In genomic region chr17:49407981-49408501, GRCh38 we compare ENCODE assay signal across 9 cellular contexts. TPM values are rescaled to one million over a fixed set of nuclear protein-coding genes. Genes with fewer than 3 reads are reported as not detected.
DNase-seq lines count a peak whose midpoint lies in the region; ATAC-seq lines count a peak whose summit lies in the region.
"Had no signal": no experiment of that assay in that cellular context is flagged by ENCODE, and none has a peak within 500 bp of the region (broad histone marks: within the 10 kb centered on the region; RNA-seq: fewer than 3 reads in every experiment).

No MANE protein-coding gene starts in this region.

- DNase-seq in GF-D8 (lab: John Stamatoyannopoulos, UW) (peak; percentile 35), NCI-H82 (lab: John Stamatoyannopoulos, UW) (peak; percentile 90), dermis microvascular lymphatic vessel endothelial cell (ENCODE audit: low read depth in 2 of 2) (peak; percentile 25 to 68), mesendoderm (peak; percentile 80)
- peak; percentile 87 for DNase-seq in activated CD4-positive, alpha-beta memory T cell treated with anti-CD3 and anti-CD28 coated beads, Interleukin-2, amount 10 ng/mL, durations not matched to agents 7 days and 5 days
- DNase-seq in stimulated activated CD8-positive, alpha-beta memory T cell treated with anti-CD3 and anti-CD28 coated beads, Interleukin-15, amount 100 ng/mL, for 48 hours (ENCODE audit: low read depth in 2 of 2): peak; percentile 70 to 78

- H2AK5ac ChIP-seq in mesendoderm (ENCODE audit: low read length): no peak overlapping the region

- POLR2A ChIA-PET in activated CD4-positive, alpha-beta memory T cell treated with anti-CD3 and anti-CD28 coated beads, Interleukin-2, amount 10 ng/mL, durations not matched to agents 7 days and 5 days (lab: Charles Lee): interaction anchor here (0.6 to 1.6 kb wide), 3 partner anchors 148 to 300 kb away, joined by 3 to 7 read pairs (median 4); partner anchors contain the start of gene SLC35B1

- peaks cover 34% of the 10 kb centered on the region for H3K4me1 Mint-ChIP-seq in activated CD4-positive, alpha-beta memory T cell treated with anti-CD3 and anti-CD28 coated beads, Interleukin-2, amount 10 ng/mL, durations not matched to agents 7 days and 5 days

- H3K79me1 ChIP-seq in mesendoderm (ENCODE audit: low read length): peaks cover 3% of the 10 kb centered on the region

- H4K8ac ChIP-seq in mesendoderm (ENCODE audit: low read depth, low read length): no peak overlapping the region

- no peaks in the 10 kb centered on the region for H3K27me3 ChIP-seq in mesendoderm (ENCODE audit: insufficient read depth, low read length, poor library complexity)

- peaks cover 29% of the 10 kb centered on the region for H3K36me3 ChIP-seq in mesendoderm (ENCODE audit: control insufficient read depth, insufficient read depth, low read length)

- H2BK15ac ChIP-seq in mesendoderm (replicated peaks; ENCODE audit: low read depth): no peak overlapping the region

- no peaks in the 10 kb centered on the region for H3K9me3 Mint-ChIP-seq in activated CD4-positive, alpha-beta memory T cell treated with anti-CD3 and anti-CD28 coated beads, Interleukin-2, amount 10 ng/mL, durations not matched to agents 7 days and 5 days

- no peak overlapping the region for H3K4me3 Mint-ChIP-seq in activated CD4-positive, alpha-beta memory T cell treated with anti-CD3 and anti-CD28 coated beads, Interleukin-2, amount 10 ng/mL, durations not matched to agents 7 days and 5 days

- no peaks in the 10 kb centered on the region for H3K79me2 ChIP-seq in mesendoderm (ENCODE audit: control insufficient read depth, insufficient read depth, low read length)

- no peak overlapping the region for H3K56ac ChIP-seq in mesendoderm (ENCODE audit: low read length)

- ATAC-seq in HG03378 (IDR thresholded peaks at IDR 0.05; ENCODE audit: unreplicated experiment) (peak; percentile 54), HG03571 (IDR thresholded peaks at IDR 0.05; ENCODE audit: unreplicated experiment) (no peak)

- CTCF ChIA-PET in activated CD4-positive, alpha-beta memory T cell treated with anti-CD3 and anti-CD28 coated beads, Interleukin-2, amount 10 ng/mL, durations not matched to agents 7 days and 5 days (lab: Charles Lee): interaction anchor here (0.5 to 8.5 kb wide), 26 partner anchors 8 to 497 kb away, joined by 3 to 144 read pairs (median 4); no protein-coding TSS in a partner anchor

- no peak overlapping the region for H3K4me2 ChIP-seq in mesendoderm (ENCODE audit: low read length)

- no peak overlapping the region for H3K4ac ChIP-seq in mesendoderm (ENCODE audit: low read depth, low read length)

- no peak overlapping the region for H3K9ac ChIP-seq in mesendoderm (ENCODE audit: low read length)

- no CpG with 5 or more reads among the region's 9 CpGs for whole genome bisulfite sequencing in mesendoderm (ENCODE audit: extremely low coverage, insufficient coverage, low lambda C conversion rate)

- no peak overlapping the region for H3K4me3 ChIP-seq in mesendoderm (ENCODE audit: low read length)

- no peak overlapping the region for H3K23ac ChIP-seq in mesendoderm (ENCODE audit: low read length)

- H3K4me1 ChIP-seq in mesendoderm (ENCODE audit: control insufficient read depth, low read depth, low read length): no peaks in the 10 kb centered on the region

- no peak overlapping the region for H4K5ac ChIP-seq in mesendoderm (ENCODE audit: low read length)

- H2BK5ac ChIP-seq in mesendoderm (ENCODE audit: low read length): no peak overlapping the region

- H3K36me3 Mint-ChIP-seq in activated CD4-positive, alpha-beta memory T cell treated with anti-CD3 and anti-CD28 coated beads, Interleukin-2, amount 10 ng/mL, durations not matched to agents 7 days and 5 days (ENCODE audit: low read depth): peaks cover 71% of the 10 kb centered on the region

- no peak overlapping the region for H2BK120ac ChIP-seq in mesendoderm (ENCODE audit: low read depth, low read length)

- no peak overlapping the region for H3K27ac ChIP-seq in mesendoderm (ENCODE audit: low read depth, low read length)
- H3K27ac ChIP-seq: epithelial cell of prostate had no signal

- no peaks in the 10 kb centered on the region for H3K27me3 Mint-ChIP-seq in activated CD4-positive, alpha-beta memory T cell treated with anti-CD3 and anti-CD28 coated beads, Interleukin-2, amount 10 ng/mL, durations not matched to agents 7 days and 5 days

- no peak overlapping the region for H3K18ac ChIP-seq in mesendoderm (ENCODE audit: low read length)

- H3K27ac Mint-ChIP-seq in activated CD4-positive, alpha-beta memory T cell treated with anti-CD3 and anti-CD28 coated beads, Interleukin-2, amount 10 ng/mL, durations not matched to agents 7 days and 5 days: peak overlapping the region; percentile 35

RNA-seq across cellular contexts. Expression of gene PHB1, which starts 6.6 kb away (rescaled TPM):
- 100 to 1,000 TPM; 103 to 105 TPM for total RNA-seq in activated CD4-positive, alpha-beta memory T cell treated with anti-CD3 and anti-CD28 coated beads, Interleukin-2, amount 10 ng/mL, durations not matched to agents 7 days and 5 days
- total RNA-seq in dermis microvascular lymphatic vessel endothelial cell: 151 and 157 TPM in 2 replicates
- 209 TPM for polyA plus RNA-seq in mesendoderm (2013, experiment 1 of 2)
- 211 TPM for polyA plus RNA-seq in mesendoderm (2013, experiment 2 of 2)

RNA-seq across cellular contexts. Expression of gene ZNF652, which starts 46.0 kb away (rescaled TPM):
- total RNA-seq in activated CD4-positive, alpha-beta memory T cell treated with anti-CD3 and anti-CD28 coated beads, Interleukin-2, amount 10 ng/mL, durations not matched to agents 7 days and 5 days: 10 to 100 TPM; 37.7 to 42.6 TPM
- total RNA-seq in dermis microvascular lymphatic vessel endothelial cell: 8.6 and 12.5 TPM in 2 replicates
- polyA plus RNA-seq in mesendoderm (2013, experiment 1 of 2): 13.3 TPM
- polyA plus RNA-seq in mesendoderm (2013, experiment 2 of 2): 12.8 TPM

Comparison
In these comparisons a context has a peak if more than half of its experiments do, and no peak if none do; other contexts are left out.
1. DNase-seq: peak in every context shown above with its lines; median percentile 90 in NCI-H82; 87 in activated CD4-positive, alpha-beta memory T cell treated with anti-CD3 and anti-CD28 coated beads, Interleukin-2, amount 10 ng/mL, durations not matched to agents 7 days and 5 days; 80 in mesendoderm; 74 in stimulated activated CD8-positive, alpha-beta memory T cell treated with anti-CD3 and anti-CD28 coated beads, Interleukin-15, amount 100 ng/mL, for 48 hours; 46 in dermis microvascular lymphatic vessel endothelial cell; 35 in GF-D8.